ENCODE assay signal across 13 cellular contexts in the genomic region with DNA sequence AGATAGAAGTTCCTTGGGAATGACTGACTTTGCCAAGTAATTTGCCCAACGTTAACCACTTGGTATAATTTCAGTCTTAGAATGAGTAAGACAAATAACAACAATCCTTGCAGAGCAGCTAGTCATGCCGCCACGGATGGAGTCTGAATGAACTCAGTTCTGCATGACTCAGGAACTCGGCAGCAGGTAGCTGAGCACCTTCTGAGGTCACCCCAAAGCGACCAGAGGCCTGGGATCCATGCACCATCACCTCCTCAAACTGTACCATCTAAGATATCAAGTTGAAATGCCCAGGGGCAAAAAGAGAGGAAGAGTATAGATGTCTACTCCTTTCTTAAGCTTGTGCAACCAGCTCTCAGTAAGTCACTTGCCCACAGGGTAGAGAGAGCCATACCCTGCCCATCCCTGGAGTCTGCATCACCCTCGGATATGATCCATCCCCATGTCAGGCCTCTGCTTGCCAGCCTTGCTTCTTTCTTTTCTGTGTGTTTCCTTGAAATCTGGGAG. TPM values are rescaled to one million over a fixed set of nuclear protein-coding genes. Genes with fewer than 3 reads are reported as not detected.
DNase-seq lines count a peak whose midpoint lies in the region; ATAC-seq and TF ChIP-seq lines count a peak whose summit lies in the region.
"Had no signal": no experiment of that assay in that cellular context is flagged by ENCODE, and none has a peak within 500 bp of the region (broad histone marks: within the 10 kb centered on the region; RNA-seq: fewer than 3 reads in every experiment).

No MANE protein-coding gene starts in this region.

- ATAC-seq in GM19467 (IDR thresholded peaks at IDR 0.05; ENCODE audit: unreplicated experiment) (no peak), mucosa of descending colon (no peak)
- ATAC-seq: stimulated activated memory B cell treated with anti-CD40 and anti-IgM and Interleukin-4, amounts not matched to agents 10 μg/mL and 1 μg/mL and 100 μg/mL, for 72 hours had no signal

- DNase-seq in AG20443 (ENCODE audit: low spot score) (peak; percentile 50), MG63 (peak; percentile 73), amniotic stem cell (lab: John Stamatoyannopoulos, UW) (peak; percentile 41), glomerular visceral epithelial cell (ENCODE audit: extremely low spot score) (peak; percentile 54), mucosa of descending colon (no peak), NCI-H1092 treated with DMSO at 0.1 percent for 48 hours (lab: John Stamatoyannopoulos, UW) (no peak), putamen (ENCODE audit: low spot score) (no peak)
- DNase-seq: activated effector memory CD4-positive, alpha-beta T cell treated with anti-CD3 and anti-CD28 coated beads, Interleukin-2, amount 50 U/mL, for 16 hours; NCI-H2171; NK-92 treated with Interleukin-12 subunit alpha and Interleukin-12 subunit beta, amount 100 ng/mL, for 24 hours; transverse colon had no signal

- no peaks in the 10 kb centered on the region for H3K4me1 ChIP-seq in mucosa of descending colon (ENCODE audit: low read depth)
- H3K4me1 ChIP-seq: transverse colon had no signal

- intact Hi-C loops in mucosa of descending colon (cut with DNase I, micrococcal nuclease) = no loop called here

- H3K27me3 ChIP-seq in MG63 = no peaks in the 10 kb centered on the region
- H3K27me3 ChIP-seq: transverse colon had no signal

- no peaks in the 10 kb centered on the region; the same call in 1 of the 2 replicates for H3K9me3 ChIP-seq in MG63
- no peaks in the 10 kb centered on the region for H3K9me3 ChIP-seq in mucosa of descending colon

- no peak for TF ChIP-seq CTCF in mucosa of descending colon (IDR thresholded peaks at IDR 0.05)

- H3K4me3 ChIP-seq in MG63 = no peak overlapping the region
- H3K4me3 ChIP-seq in mucosa of descending colon = no peak overlapping the region
- H3K4me3 ChIP-seq: transverse colon had no signal

- H3K36me3 ChIP-seq in MG63 (no peaks in the 10 kb centered on the region), mucosa of descending colon (ENCODE audit: low read depth) (no peaks in the 10 kb centered on the region)
- H3K36me3 ChIP-seq: transverse colon had no signal

RNA-seq across cellular contexts. Expression of gene CDCP1, which starts 8.5 kb away (rescaled TPM):
- total RNA-seq in MG63 (2014; rRNA removed; shearing (Covaris generic); ENCODE audit: low replicate concordance) = 0.03 and 1.3 TPM in 2 replicates
- 100 to 1,000 TPM in 1 of 3 donors, 10 to 100 TPM in 2; 57.6 to 111 (median 87.5) TPM for total RNA-seq in mucosa of descending colon

Comparison
In these comparisons a context has a peak if more than half of its experiments do, and no peak if none do; other contexts are left out.
1. DNase-seq: peak in AG20443 (single experiment), MG63 (single experiment), amniotic stem cell (single experiment) and glomerular visceral epithelial cell (single experiment); none in mucosa of descending colon (0 of 3), NCI-H1092 treated with DMSO at 0.1 percent for 48 hours (single experiment) and putamen (single experiment).
2. RNA of gene CDCP1, which starts 8.5 kb away (total RNA-seq): 57.6 to 111 TPM in mucosa of descending colon; 0.03 to 1.3 TPM in MG63; every median in the first group is over 10 times any median in the second.